In genomic region chr14:68862954-68863594, GRCh38 we compare ENCODE assay signal across 8 cellular contexts.
A peak's percentile ranks its signal among the peaks of the same experiment; 100 is the strongest.
DNase-seq lines count a peak whose midpoint lies in the region; ATAC-seq and TF ChIP-seq lines count a peak whose summit lies in the region.

No MANE protein-coding gene starts in this region.

- no peaks in the 10 kb centered on the region for H3K27me3 ChIP-seq in adipocyte (replicated peaks; ENCODE audit: control insufficient read depth, insufficient read depth, low read length)
- H3K27me3 ChIP-seq in right cardiac atrium (ENCODE audit: control insufficient read depth, insufficient read depth), result no peaks in the 10 kb centered on the region

- 2% methylated on average over 2 of the region's 2 CpGs for WGBS in right cardiac atrium

- intact Hi-C loops in right cardiac atrium (cut with DNase I), result loop anchor here in 3 of 4 donors (5.0 to 10.0 kb wide), 2 partner anchors 242 to 244 kb away; no protein-coding TSS in a partner anchor

- no peak overlapping the region for H3K9ac ChIP-seq in adipocyte (ENCODE audit: low read length)

- no peaks in the 10 kb centered on the region for H3K36me3 ChIP-seq in adipocyte (ENCODE audit: control insufficient read depth, insufficient read depth, low read length, severe bottlenecking)

- TF ChIP-seq CTCF in GM10266 (IDR thresholded peaks at IDR 0.05; ENCODE audit: control insufficient read depth, insufficient read depth, low read depth, missing control alignments) (peak; percentile 81), retinal pigment epithelial cell (conservative IDR thresholded peaks at IDR 0.05; ENCODE audit: low read depth, low read length) (peak; percentile 86)

- H3K27ac ChIP-seq in right cardiac atrium (ENCODE audit: low read length), result no peak overlapping the region

- H3K4me1 ChIP-seq in adipocyte (ENCODE audit: control insufficient read depth, insufficient read depth, low read length) (peaks cover 3% of the 10 kb centered on the region), right cardiac atrium (ENCODE audit: control insufficient read depth, insufficient read depth, low read length) (no peaks in the 10 kb centered on the region)

- H3K4me3 ChIP-seq in adipocyte (ENCODE audit: low read length) (no peak overlapping the region), right cardiac atrium (ENCODE audit: low read length) (no peak overlapping the region), retinal pigment epithelial cell (ENCODE audit: low read length) (no peak overlapping the region)

- H3K9me3 ChIP-seq in adipocyte (ENCODE audit: control insufficient read depth, low read length) (peaks cover 8% of the 10 kb centered on the region), right cardiac atrium (ENCODE audit: control insufficient read depth, low read length) (peaks cover 2% of the 10 kb centered on the region)

- ATAC-seq in right cardiac atrium (peak; percentile 65 to 77), GM18861 (IDR thresholded peaks at IDR 0.05; ENCODE audit: unreplicated experiment) (no peak), GM21737 (IDR thresholded peaks at IDR 0.05; ENCODE audit: unreplicated experiment) (no peak)

- DNase-seq in GM10266 (ENCODE audit: extremely low spot score), result peak; percentile 79
- DNase-seq in NCI-H1417 (lab: John Stamatoyannopoulos, UW), result peak; percentile 71 to 87 (median 71)
- peak; percentile 56 to 79 for DNase-seq in SW 1271 (lab: John Stamatoyannopoulos, UW)
- peak; percentile 92 for DNase-seq in adipocyte (ENCODE audit: low read depth)
- peak; percentile 78 to 93 (median 88) for DNase-seq in right cardiac atrium
- DNase-seq in retinal pigment epithelial cell (ENCODE audit: low read depth), result peak; percentile 34

Comparison
In these comparisons a context has a peak if more than half of its experiments do, and no peak if none do; other contexts are left out.
1. DNase-seq: peak in every context shown above with its lines; median percentile 92 in adipocyte; 88 in right cardiac atrium; 79 in GM10266; 71 in NCI-H1417; 68 in SW 1271; 34 in retinal pigment epithelial cell.
2. ATAC-seq: peak in right cardiac atrium (2 of 2); none in GM18861 (single experiment) and GM21737 (single experiment).